In the genomic region with DNA sequence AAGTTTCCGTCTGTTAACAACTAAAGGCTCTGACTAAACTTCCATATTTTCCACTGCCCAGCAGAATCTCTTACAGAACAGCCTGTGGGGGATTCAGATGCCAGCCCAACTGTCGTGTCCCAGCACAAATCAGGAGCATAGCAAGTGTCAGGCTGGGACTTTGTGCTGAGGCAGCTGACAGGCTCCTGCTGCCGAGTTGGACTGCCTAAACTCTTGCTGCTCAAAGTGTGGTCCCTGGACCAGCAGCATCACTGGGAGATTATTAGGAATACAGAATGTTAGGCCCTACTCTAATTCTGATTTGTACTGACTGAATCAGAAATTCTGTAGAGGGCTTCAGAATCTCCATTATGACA, we compare ENCODE assay signal across 17 cellular contexts.
"Had no signal": no experiment of that assay in that cellular context is flagged by ENCODE, and none has a peak within 500 bp of the region (broad histone marks: within the 10 kb centered on the region; RNA-seq: fewer than 3 reads in every experiment).

No MANE protein-coding gene starts in this region.

- H3K27ac Mint-ChIP-seq: dendritic cell treated with granulocyte-macrophage colony-stimulating factor and Interleukin-4, amounts not matched to agents 40 ng/mL and 50 ng/mL, for 4 days; effector memory CD8-positive, alpha-beta T cell; natural killer cell treated with Interleukin-12 subunit alpha and Interleukin-12 subunit beta and Interleukin-15 and Interleukin-18, amount 100 ng/mL, for 72 hours had no signal

- H3K4me1 Mint-ChIP-seq: central memory CD8-positive, alpha-beta T cell had no signal

- H3K4me3 Mint-ChIP-seq: central memory CD8-positive, alpha-beta T cell; dendritic cell treated with granulocyte-macrophage colony-stimulating factor and Interleukin-4, amounts not matched to agents 40 ng/mL and 50 ng/mL, for 4 days; effector memory CD8-positive, alpha-beta T cell; natural killer cell treated with Interleukin-12 subunit alpha and Interleukin-12 subunit beta and Interleukin-15 and Interleukin-18, amount 100 ng/mL, for 72 hours had no signal

- DNase-seq: effector memory CD8-positive, alpha-beta T cell; esophagus squamous epithelium; foreskin fibroblast; kidney; mammary epithelial cell; midbrain; psoas muscle; retina; right lobe of liver; stimulated activated naive CD4-positive, alpha-beta T cell; stomach; trophoblast cell had no signal

- H3K27me3 Mint-ChIP-seq: central memory CD8-positive, alpha-beta T cell; dendritic cell treated with granulocyte-macrophage colony-stimulating factor and Interleukin-4, amounts not matched to agents 40 ng/mL and 50 ng/mL, for 4 days had no signal

- H3K4me3 ChIP-seq: esophagus squamous epithelium, gastroesophageal sphincter, psoas muscle, right lobe of liver, stomach had no signal

- H3K36me3 Mint-ChIP-seq: natural killer cell treated with Interleukin-12 subunit alpha and Interleukin-12 subunit beta and Interleukin-15 and Interleukin-18, amount 100 ng/mL, for 72 hours had no signal

- H3K4me1 ChIP-seq: esophagus squamous epithelium, gastroesophageal sphincter, psoas muscle had no signal

- H3K27me3 ChIP-seq: esophagus squamous epithelium, neutrophil, right lobe of liver, stomach had no signal

- H3K27ac ChIP-seq: esophagus squamous epithelium, gastroesophageal sphincter, neutrophil, psoas muscle, stomach had no signal

- H3K9me3 Mint-ChIP-seq: central memory CD8-positive, alpha-beta T cell; dendritic cell treated with granulocyte-macrophage colony-stimulating factor and Interleukin-4, amounts not matched to agents 40 ng/mL and 50 ng/mL, for 4 days; effector memory CD8-positive, alpha-beta T cell; natural killer cell treated with Interleukin-12 subunit alpha and Interleukin-12 subunit beta and Interleukin-15 and Interleukin-18, amount 100 ng/mL, for 72 hours had no signal

- H3K36me3 ChIP-seq: esophagus squamous epithelium, gastroesophageal sphincter, neutrophil had no signal

- ATAC-seq: effector memory CD8-positive, alpha-beta T cell; gastroesophageal sphincter; natural killer cell treated with Interleukin-12 subunit alpha and Interleukin-12 subunit beta and Interleukin-15 and Interleukin-18, amount 100 ng/mL, for 72 hours; psoas muscle had no signal

- H3K9me3 ChIP-seq: esophagus squamous epithelium, gastroesophageal sphincter, neutrophil, psoas muscle, right lobe of liver, stomach had no signal
